26 cellular contexts compared by ENCODE assay signal in the genomic region with DNA sequence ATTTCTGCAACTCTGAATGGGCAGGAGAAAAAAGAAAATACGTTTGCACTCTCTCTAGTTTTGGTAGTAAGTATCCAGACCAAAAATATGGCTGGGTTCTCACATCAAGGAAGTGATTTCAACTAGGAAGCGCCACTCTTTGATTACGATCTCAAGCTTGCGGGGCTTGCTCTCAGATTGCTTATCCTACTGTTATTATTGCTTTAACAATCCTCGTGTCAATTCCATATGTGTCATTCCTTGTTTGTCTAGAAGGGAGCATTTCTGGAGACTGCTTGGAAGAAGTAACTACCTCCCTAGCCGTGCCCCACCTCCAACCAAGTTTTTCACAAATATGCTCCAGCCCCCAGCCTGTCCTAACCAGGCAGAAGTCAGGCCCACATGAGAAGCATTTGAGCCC. TPM values are rescaled to one million over a fixed set of nuclear protein-coding genes. Genes with fewer than 3 reads are reported as not detected.
DNase-seq lines count a peak whose midpoint lies in the region; ATAC-seq and TF ChIP-seq lines count a peak whose summit lies in the region.
"Had no signal": no experiment of that assay in that cellular context is flagged by ENCODE, and none has a peak within 500 bp of the region (broad histone marks: within the 10 kb centered on the region; RNA-seq: fewer than 3 reads in every experiment).

No MANE protein-coding gene starts in this region.

- WGBS in mesendoderm (ENCODE audit: extremely low coverage, insufficient coverage, low lambda C conversion rate), result no CpG with 5 or more reads among the region's 6 CpGs

- peak; percentile 18 for DNase-seq in NCI-H748 (lab: John Stamatoyannopoulos, UW; ENCODE audit: unreplicated experiment)
- DNase-seq in NCI-H748 treated with DMSO at 0.1 percent for 48 hours (lab: John Stamatoyannopoulos, UW), result no peak
- no peak for DNase-seq in dorsolateral prefrontal cortex
- DNase-seq in DMS53 (lab: John Stamatoyannopoulos, UW), result no peak
- no peak for DNase-seq in mesendoderm
- DNase-seq: activated CD4-positive, alpha-beta T cell treated with anti-CD3 and anti-CD28 coated beads, Interleukin-2, amount 50 U/mL, for 1 hour; activated naive CD4-positive, alpha-beta T cell treated with anti-CD3 and anti-CD28 coated beads for 36 hours; activated T-cell treated with anti-CD3 and anti-CD28 coated beads, Interleukin-2, amount 50 U/mL, for 72 hours; amniotic stem cell; CD4-positive, alpha-beta memory T cell; effector memory CD8-positive, alpha-beta T cell; mammary epithelial cell; NCI-H1048; NCI-H187 treated with DMSO at 0.1 percent for 48 hours; NCI-H226; OCI-M1; right lobe of liver; stimulated activated CD4-positive, alpha-beta T cell treated with anti-CD3 and anti-CD28 coated beads, Interleukin-4, amount 100 ng/mL, for 4 hours; stimulated activated naive B cell treated with anti-CD40 and anti-IgM and Interleukin-4, amounts not matched to agents 10 μg/mL and 1 μg/mL and 100 μg/mL, for 72 hours; thyroid gland had no signal

- no peak for TF ChIP-seq CTCF in dorsolateral prefrontal cortex (IDR thresholded peaks at IDR 0.05 in 54 of 56, conservative IDR thresholded peaks at IDR 0.05 in 2 of 56; ENCODE audit: low read depth in 1 of 56, partially characterized antibody in 56 of 56)

- H3K79me2 ChIP-seq in mesendoderm (ENCODE audit: control insufficient read depth, insufficient read depth, low read length), result no peaks in the 10 kb centered on the region

- H3K36me3 ChIP-seq in rectal smooth muscle tissue (ENCODE audit: control insufficient read depth, insufficient read depth, low read length), result no peaks in the 10 kb centered on the region
- no peaks in the 10 kb centered on the region for H3K36me3 ChIP-seq in mesendoderm (ENCODE audit: control insufficient read depth, insufficient read depth, low read length)
- H3K36me3 ChIP-seq: colonic mucosa, right lobe of liver, thyroid gland had no signal

- no peak overlapping the region for H2BK5ac ChIP-seq in mesendoderm (ENCODE audit: low read length)

- intact Hi-C loops in dorsolateral prefrontal cortex (cut with DNase I), result no loop called here

- no peak overlapping the region for H4K5ac ChIP-seq in mesendoderm (ENCODE audit: low read length)

- H3K18ac ChIP-seq in mesendoderm (ENCODE audit: low read length), result no peak overlapping the region

- no peak overlapping the region for H3K9ac ChIP-seq in rectal smooth muscle tissue (ENCODE audit: low read length)
- H3K9ac ChIP-seq in mesendoderm (ENCODE audit: low read length), result no peak overlapping the region

- peak overlapping the region in 50 of 59 donors; percentile 6 to 99 (median 95) for H3K27ac ChIP-seq in dorsolateral prefrontal cortex
- peak overlapping the region; percentile 70 for H3K27ac ChIP-seq in rectal smooth muscle tissue (ENCODE audit: low read depth, low read length)
- H3K27ac ChIP-seq in mesendoderm (ENCODE audit: low read depth, low read length), result no peak overlapping the region
- H3K27ac ChIP-seq: colonic mucosa, right lobe of liver, thyroid gland had no signal

- H3K4me3 ChIP-seq in dorsolateral prefrontal cortex (peak overlapping the region in 34 of 59 donors; percentile 0 to 89 (median 70)), rectal smooth muscle tissue (ENCODE audit: low read length) (peak overlapping the region; percentile 24), mesendoderm (ENCODE audit: low read length) (no peak overlapping the region)
- H3K4me3 ChIP-seq: colonic mucosa, right lobe of liver, thyroid gland had no signal

- no peak overlapping the region for H2BK15ac ChIP-seq in mesendoderm (replicated peaks; ENCODE audit: low read depth)

- H3K4me1 ChIP-seq in rectal smooth muscle tissue (ENCODE audit: control insufficient read depth, insufficient read depth, low read length), result peaks cover 33% of the 10 kb centered on the region
- peaks cover 6% of the 10 kb centered on the region for H3K4me1 ChIP-seq in mesendoderm (ENCODE audit: control insufficient read depth, low read depth, low read length)

- no peak overlapping the region for H3K4ac ChIP-seq in mesendoderm (ENCODE audit: low read depth, low read length)

- H4K8ac ChIP-seq in mesendoderm (ENCODE audit: low read depth, low read length), result no peak overlapping the region

- H3K4me2 ChIP-seq in mesendoderm (ENCODE audit: low read length), result no peak overlapping the region

- no peak overlapping the region for H3K23ac ChIP-seq in mesendoderm (ENCODE audit: low read length)

- no peak overlapping the region for H3K56ac ChIP-seq in mesendoderm (ENCODE audit: low read length)

- no peaks in the 10 kb centered on the region for H3K79me1 ChIP-seq in mesendoderm (ENCODE audit: low read length)

- H3K27me3 ChIP-seq in dorsolateral prefrontal cortex (peaks cover 0 to 15% (median 0%) of the 10 kb centered on the region in 45 donors), rectal smooth muscle tissue (ENCODE audit: control insufficient read depth, insufficient read depth, low read length) (no peaks in the 10 kb centered on the region), mesendoderm (ENCODE audit: insufficient read depth, low read length, poor library complexity) (peaks cover 14% of the 10 kb centered on the region)
- H3K27me3 ChIP-seq: right lobe of liver, thyroid gland had no signal

- H2BK120ac ChIP-seq in mesendoderm (ENCODE audit: low read depth, low read length), result no peak overlapping the region

- H2AK5ac ChIP-seq in mesendoderm (ENCODE audit: low read length), result no peak overlapping the region

- ATAC-seq in GM18867 (IDR thresholded peaks at IDR 0.05; ENCODE audit: unreplicated experiment), result no peak
- ATAC-seq in HG03095 (IDR thresholded peaks at IDR 0.05; ENCODE audit: unreplicated experiment), result no peak
- ATAC-seq: activated T-cell treated with anti-CD3 and anti-CD28 coated beads, Interleukin-2, amount 50 U/mL, for 72 hours; effector memory CD8-positive, alpha-beta T cell; HepG2; left colon; right lobe of liver; stimulated activated naive B cell treated with anti-CD40 and anti-IgM and Interleukin-4, amounts not matched to agents 10 μg/mL and 1 μg/mL and 100 μg/mL, for 72 hours had no signal

RNA-seq across cellular contexts. Expression of gene PRUNE2, which starts 3.5 kb away (rescaled TPM):
- 100 to 1,000 TPM in 119 of 120 experiments, 10 to 100 TPM in 1; 85.1 to 471 (median 248) TPM for total RNA-seq in dorsolateral prefrontal cortex
- 1.3 TPM for polyA plus RNA-seq in mesendoderm (2013, experiment 1 of 2)
- 1.9 TPM for polyA plus RNA-seq in mesendoderm (2013, experiment 2 of 2)
- polyA plus RNA-seq: HepG2 had no signal
